Comparison of ENCODE assay signal across 23 cellular contexts in genomic region chr17:63306855-63307254, GRCh38.
"Had no signal": no experiment of that assay in that cellular context is flagged by ENCODE, and none has a peak within 500 bp of the region (broad histone marks: within the 10 kb centered on the region; RNA-seq: fewer than 3 reads in every experiment).

No MANE protein-coding gene starts in this region.

- H3K27me3 ChIP-seq: colonic mucosa, dorsolateral prefrontal cortex, esophagus squamous epithelium, gastrocnemius medialis, heart right ventricle, left lung had no signal

- H3K4me1 ChIP-seq: colonic mucosa, esophagus squamous epithelium, gastrocnemius medialis, heart right ventricle, lower lobe of right lung had no signal

- H3K36me3 ChIP-seq: colonic mucosa, esophagus squamous epithelium, gastrocnemius medialis, heart right ventricle, left lung, lower lobe of right lung had no signal

- H3K4me3 Mint-ChIP-seq: mesothelial cell of epicardium had no signal

- H3K4me3 ChIP-seq: colonic mucosa, dorsolateral prefrontal cortex, esophagus squamous epithelium, gastrocnemius medialis, heart right ventricle, left lung, lower lobe of right lung had no signal

- ATAC-seq: esophagus mucosa, gastrocnemius medialis, heart right ventricle, left cardiac atrium, left lung, left ventricle myocardium superior, lower lobe of right lung had no signal

- H3K27ac Mint-ChIP-seq: mesothelial cell of epicardium had no signal

- H3K27ac ChIP-seq: colonic mucosa, dorsolateral prefrontal cortex, epithelial cell of prostate, esophagus squamous epithelium, gastrocnemius medialis, heart right ventricle, left lung, lower lobe of right lung had no signal

- DNase-seq: colonic mucosa; cortex of kidney; dermis blood vessel endothelial cell; dorsolateral prefrontal cortex; effector CD4-positive, alpha-beta T cell; effector memory CD4-positive, alpha-beta T cell; erythroblast; esophagus squamous epithelium; foreskin fibroblast; foreskin melanocyte; gastrocnemius medialis; glutamatergic neuron; head of caudate nucleus; heart right ventricle; hippocampal formation; left cardiac atrium; left lung; left ventricle myocardium superior; lower lobe of right lung; mesenchymal stem cell had no signal

- H3K4me1 Mint-ChIP-seq: mesothelial cell of epicardium had no signal

- H3K9me3 ChIP-seq: colonic mucosa, esophagus squamous epithelium, gastrocnemius medialis, lower lobe of right lung had no signal
